1 cellular context compared by ENCODE assay signal in the genomic region with DNA sequence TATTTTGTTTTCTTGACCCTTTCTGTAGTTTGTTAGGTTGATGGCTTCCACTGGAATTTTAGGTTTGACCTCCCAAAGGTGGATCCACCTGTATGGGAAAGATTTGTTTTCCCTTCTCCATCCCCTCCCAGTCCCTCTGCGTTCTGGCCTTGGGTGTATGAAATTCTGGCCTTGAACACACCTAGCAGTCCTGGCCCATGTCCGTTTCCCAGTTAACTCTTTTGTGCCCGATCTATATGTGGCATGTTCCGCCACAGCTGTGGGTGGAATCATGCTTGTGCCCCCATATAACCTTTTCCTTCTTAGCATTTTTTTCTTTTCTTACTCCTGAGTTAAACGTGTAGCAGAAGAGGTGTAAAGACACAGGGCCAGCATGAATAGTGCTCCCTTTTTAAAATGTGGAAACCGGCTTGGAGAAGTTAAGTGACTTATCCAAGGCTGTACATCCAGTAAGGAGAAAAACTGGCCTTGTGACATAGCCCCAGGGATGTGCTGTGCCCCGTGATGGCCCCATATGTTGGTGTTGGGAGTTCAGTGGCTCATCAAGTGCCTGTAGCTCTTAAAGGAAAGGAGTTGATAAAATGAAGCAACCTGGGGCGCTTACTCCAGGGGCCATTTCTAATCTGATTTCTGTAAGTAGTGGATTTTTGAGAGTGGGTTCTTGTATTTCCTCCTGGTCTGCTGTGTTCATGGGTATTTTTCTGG.
A peak's percentile ranks its signal among the peaks of the same experiment; 100 is the strongest.
TF ChIP-seq lines count a peak whose summit lies in the region.

No MANE protein-coding gene starts in this region.

TF ChIP-seq in HepG2, 621 proteins besides CTCF, POLR2A, EP300 and RAD21 (continued from another document and continues in another):
- TF ChIP-seq, protein P1, sequence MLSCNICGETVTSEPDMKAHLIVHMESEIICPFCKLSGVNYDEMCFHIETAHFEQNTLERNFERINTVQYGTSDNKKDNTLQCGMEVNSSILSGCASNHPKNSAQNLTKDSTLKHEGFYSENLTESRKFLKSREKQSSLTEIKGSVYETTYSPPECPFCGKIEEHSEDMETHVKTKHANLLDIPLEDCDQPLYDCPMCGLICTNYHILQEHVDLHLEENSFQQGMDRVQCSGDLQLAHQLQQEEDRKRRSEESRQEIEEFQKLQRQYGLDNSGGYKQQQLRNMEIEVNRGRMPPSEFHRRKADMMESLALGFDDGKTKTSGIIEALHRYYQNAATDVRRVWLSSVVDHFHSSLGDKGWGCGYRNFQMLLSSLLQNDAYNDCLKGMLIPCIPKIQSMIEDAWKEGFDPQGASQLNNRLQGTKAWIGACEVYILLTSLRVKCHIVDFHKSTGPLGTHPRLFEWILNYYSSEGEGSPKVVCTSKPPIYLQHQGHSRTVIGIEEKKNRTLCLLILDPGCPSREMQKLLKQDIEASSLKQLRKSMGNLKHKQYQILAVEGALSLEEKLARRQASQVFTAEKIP (CRISPR knock-in tag; IDR thresholded peaks at IDR 0.05; ENCODE audit: borderline replicate concordance): no peak
- TF ChIP-seq ZSCAN9 (CRISPR knock-in tag; IDR thresholded peaks at IDR 0.05; ENCODE audit: borderline replicate concordance): peak; percentile 62; the same call in 1 of the 2 replicates
- no peak for TF ChIP-seq FIP1L1 (IDR thresholded peaks at IDR 0.05; ENCODE audit: borderline replicate concordance, insufficient read depth, low read depth, low read length)
- TF ChIP-seq KAT8 (CRISPR knock-in tag; IDR thresholded peaks at IDR 0.05): peak; percentile 54; the same call in 1 of the 2 replicates
- TF ChIP-seq, protein P2, sequence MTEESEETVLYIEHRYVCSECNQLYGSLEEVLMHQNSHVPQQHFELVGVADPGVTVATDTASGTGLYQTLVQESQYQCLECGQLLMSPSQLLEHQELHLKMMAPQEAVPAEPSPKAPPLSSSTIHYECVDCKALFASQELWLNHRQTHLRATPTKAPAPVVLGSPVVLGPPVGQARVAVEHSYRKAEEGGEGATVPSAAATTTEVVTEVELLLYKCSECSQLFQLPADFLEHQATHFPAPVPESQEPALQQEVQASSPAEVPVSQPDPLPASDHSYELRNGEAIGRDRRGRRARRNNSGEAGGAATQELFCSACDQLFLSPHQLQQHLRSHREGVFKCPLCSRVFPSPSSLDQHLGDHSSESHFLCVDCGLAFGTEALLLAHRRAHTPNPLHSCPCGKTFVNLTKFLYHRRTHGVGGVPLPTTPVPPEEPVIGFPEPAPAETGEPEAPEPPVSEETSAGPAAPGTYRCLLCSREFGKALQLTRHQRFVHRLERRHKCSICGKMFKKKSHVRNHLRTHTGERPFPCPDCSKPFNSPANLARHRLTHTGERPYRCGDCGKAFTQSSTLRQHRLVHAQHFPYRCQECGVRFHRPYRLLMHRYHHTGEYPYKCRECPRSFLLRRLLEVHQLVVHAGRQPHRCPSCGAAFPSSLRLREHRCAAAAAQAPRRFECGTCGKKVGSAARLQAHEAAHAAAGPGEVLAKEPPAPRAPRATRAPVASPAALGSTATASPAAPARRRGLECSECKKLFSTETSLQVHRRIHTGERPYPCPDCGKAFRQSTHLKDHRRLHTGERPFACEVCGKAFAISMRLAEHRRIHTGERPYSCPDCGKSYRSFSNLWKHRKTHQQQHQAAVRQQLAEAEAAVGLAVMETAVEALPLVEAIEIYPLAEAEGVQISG (CRISPR knock-in tag; IDR thresholded peaks at IDR 0.05): peak; percentile 25; the same call in 1 of the 2 replicates
- TF ChIP-seq ZNF350 (CRISPR knock-in tag; IDR thresholded peaks at IDR 0.05; ENCODE audit: borderline replicate concordance, low read depth): no peak
- TF ChIP-seq, protein P3, sequence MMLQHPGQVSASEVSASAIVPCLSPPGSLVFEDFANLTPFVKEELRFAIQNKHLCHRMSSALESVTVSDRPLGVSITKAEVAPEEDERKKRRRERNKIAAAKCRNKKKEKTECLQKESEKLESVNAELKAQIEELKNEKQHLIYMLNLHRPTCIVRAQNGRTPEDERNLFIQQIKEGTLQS (CRISPR knock-in tag; IDR thresholded peaks at IDR 0.05): no peak
- no peak for TF ChIP-seq IKZF1 (IDR thresholded peaks at IDR 0.05)
- no peak for TF ChIP-seq ADNP (CRISPR knock-in tag; IDR thresholded peaks at IDR 0.05)
- TF ChIP-seq, protein P4, sequence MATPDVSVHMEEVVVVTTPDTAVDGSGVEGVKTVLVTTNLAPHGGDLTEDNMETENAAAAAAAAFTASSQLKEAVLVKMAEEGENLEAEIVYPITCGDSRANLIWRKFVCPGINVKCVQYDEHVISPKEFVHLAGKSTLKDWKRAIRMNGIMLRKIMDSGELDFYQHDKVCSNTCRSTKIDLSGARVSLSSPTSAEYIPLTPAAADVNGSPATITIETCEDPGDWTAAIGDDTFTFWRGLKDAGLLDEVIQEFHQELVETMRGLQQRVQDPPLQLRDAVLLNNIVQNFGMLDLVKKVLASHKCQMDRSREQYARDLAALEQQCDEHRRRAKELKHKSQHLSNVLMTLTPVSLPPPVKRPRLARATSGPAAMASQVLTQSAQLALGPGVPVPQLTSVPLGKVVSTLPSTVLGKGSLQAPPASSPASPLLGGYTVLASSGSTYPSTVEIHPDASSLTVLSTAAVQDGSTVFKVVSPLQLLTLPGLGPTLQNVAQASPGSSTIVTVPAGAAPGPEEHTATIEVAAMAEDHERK (CRISPR knock-in tag; IDR thresholded peaks at IDR 0.05; ENCODE audit: low read depth): no peak
- TF ChIP-seq, protein P5, sequence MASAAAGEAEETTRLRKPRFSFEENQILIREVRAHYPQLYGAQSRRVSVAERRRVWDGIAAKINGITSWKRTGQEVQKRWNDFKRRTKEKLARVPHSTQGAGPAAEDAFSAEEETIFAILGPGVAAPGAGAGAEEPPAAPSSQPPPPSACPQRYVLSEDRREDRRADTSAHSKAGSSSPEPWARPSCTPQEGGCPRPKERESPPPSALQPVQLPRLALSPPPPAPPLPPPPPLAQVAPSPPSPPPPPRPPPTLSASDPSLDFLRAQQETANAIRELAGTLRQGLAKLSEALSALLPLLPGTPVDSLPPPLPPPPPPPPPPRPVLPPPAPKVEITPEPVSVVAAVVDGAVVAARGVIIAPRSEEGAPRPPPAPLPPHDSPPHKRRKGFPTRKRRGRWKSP (CRISPR knock-in tag; IDR thresholded peaks at IDR 0.05): peak; percentile 68; the same call in 1 of the 2 replicates
- TF ChIP-seq SMAD9 (CRISPR knock-in tag; IDR thresholded peaks at IDR 0.05): no peak
- TF ChIP-seq RBFOX2 (IDR thresholded peaks at IDR 0.05; ENCODE audit: low read depth, low read length): no peak
- TF ChIP-seq SMYD3 (CRISPR knock-in tag; IDR thresholded peaks at IDR 0.05): no peak
- TF ChIP-seq ZNF607 (CRISPR knock-in tag; IDR thresholded peaks at IDR 0.05; ENCODE audit: borderline replicate concordance): no peak
- TF ChIP-seq RFX3 (CRISPR knock-in tag; IDR thresholded peaks at IDR 0.05): no peak
- TF ChIP-seq FOSL2 (CRISPR knock-in tag; IDR thresholded peaks at IDR 0.05): peak; percentile 41; the same call in 1 of the 2 replicates
- TF ChIP-seq ZNF572 (CRISPR knock-in tag; IDR thresholded peaks at IDR 0.05): no peak
- TF ChIP-seq, protein P6, sequence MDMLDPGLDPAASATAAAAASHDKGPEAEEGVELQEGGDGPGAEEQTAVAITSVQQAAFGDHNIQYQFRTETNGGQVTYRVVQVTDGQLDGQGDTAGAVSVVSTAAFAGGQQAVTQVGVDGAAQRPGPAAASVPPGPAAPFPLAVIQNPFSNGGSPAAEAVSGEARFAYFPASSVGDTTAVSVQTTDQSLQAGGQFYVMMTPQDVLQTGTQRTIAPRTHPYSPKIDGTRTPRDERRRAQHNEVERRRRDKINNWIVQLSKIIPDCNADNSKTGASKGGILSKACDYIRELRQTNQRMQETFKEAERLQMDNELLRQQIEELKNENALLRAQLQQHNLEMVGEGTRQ (IDR thresholded peaks at IDR 0.05; ENCODE audit: low read depth, low read length): no peak
- TF ChIP-seq, protein P6 (CRISPR knock-in tag; IDR thresholded peaks at IDR 0.05; ENCODE audit: borderline replicate concordance): no peak
- TF ChIP-seq, protein P7, sequence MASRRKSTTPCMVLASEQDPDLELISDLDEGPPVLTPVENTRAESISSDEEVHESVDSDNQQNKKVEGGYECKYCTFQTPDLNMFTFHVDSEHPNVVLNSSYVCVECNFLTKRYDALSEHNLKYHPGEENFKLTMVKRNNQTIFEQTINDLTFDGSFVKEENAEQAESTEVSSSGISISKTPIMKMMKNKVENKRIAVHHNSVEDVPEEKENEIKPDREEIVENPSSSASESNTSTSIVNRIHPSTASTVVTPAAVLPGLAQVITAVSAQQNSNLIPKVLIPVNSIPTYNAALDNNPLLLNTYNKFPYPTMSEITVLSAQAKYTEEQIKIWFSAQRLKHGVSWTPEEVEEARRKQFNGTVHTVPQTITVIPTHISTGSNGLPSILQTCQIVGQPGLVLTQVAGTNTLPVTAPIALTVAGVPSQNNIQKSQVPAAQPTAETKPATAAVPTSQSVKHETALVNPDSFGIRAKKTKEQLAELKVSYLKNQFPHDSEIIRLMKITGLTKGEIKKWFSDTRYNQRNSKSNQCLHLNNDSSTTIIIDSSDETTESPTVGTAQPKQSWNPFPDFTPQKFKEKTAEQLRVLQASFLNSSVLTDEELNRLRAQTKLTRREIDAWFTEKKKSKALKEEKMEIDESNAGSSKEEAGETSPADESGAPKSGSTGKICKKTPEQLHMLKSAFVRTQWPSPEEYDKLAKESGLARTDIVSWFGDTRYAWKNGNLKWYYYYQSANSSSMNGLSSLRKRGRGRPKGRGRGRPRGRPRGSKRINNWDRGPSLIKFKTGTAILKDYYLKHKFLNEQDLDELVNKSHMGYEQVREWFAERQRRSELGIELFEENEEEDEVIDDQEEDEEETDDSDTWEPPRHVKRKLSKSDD (CRISPR knock-in tag; IDR thresholded peaks at IDR 0.05; ENCODE audit: low read depth): no peak
- TF ChIP-seq ZNF441 (CRISPR knock-in tag; IDR thresholded peaks at IDR 0.05; ENCODE audit: borderline replicate concordance): no peak
- TF ChIP-seq, protein P8, sequence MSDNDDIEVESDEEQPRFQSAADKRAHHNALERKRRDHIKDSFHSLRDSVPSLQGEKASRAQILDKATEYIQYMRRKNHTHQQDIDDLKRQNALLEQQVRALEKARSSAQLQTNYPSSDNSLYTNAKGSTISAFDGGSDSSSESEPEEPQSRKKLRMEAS (IDR thresholded peaks at IDR 0.05): peak; percentile 35; the same call in 1 of the 2 replicates
- TF ChIP-seq ZNF616 (CRISPR knock-in tag; IDR thresholded peaks at IDR 0.05; ENCODE audit: low read depth): no peak
- TF ChIP-seq, protein P9, sequence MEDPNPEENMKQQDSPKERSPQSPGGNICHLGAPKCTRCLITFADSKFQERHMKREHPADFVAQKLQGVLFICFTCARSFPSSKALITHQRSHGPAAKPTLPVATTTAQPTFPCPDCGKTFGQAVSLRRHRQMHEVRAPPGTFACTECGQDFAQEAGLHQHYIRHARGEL (CRISPR knock-in tag; IDR thresholded peaks at IDR 0.05): no peak
- no peak; the same call in 1 of the 2 replicates for TF ChIP-seq SAFB2 (CRISPR knock-in tag; IDR thresholded peaks at IDR 0.05; ENCODE audit: borderline replicate concordance, low read depth)
- TF ChIP-seq PPARG (CRISPR knock-in tag; conservative IDR thresholded peaks at IDR 0.05): no peak
- TF ChIP-seq SMARCE1 (IDR thresholded peaks at IDR 0.05; ENCODE audit: borderline replicate concordance): no peak
- no peak for TF ChIP-seq ZNF451 (CRISPR knock-in tag; IDR thresholded peaks at IDR 0.05)
- TF ChIP-seq, protein P10, sequence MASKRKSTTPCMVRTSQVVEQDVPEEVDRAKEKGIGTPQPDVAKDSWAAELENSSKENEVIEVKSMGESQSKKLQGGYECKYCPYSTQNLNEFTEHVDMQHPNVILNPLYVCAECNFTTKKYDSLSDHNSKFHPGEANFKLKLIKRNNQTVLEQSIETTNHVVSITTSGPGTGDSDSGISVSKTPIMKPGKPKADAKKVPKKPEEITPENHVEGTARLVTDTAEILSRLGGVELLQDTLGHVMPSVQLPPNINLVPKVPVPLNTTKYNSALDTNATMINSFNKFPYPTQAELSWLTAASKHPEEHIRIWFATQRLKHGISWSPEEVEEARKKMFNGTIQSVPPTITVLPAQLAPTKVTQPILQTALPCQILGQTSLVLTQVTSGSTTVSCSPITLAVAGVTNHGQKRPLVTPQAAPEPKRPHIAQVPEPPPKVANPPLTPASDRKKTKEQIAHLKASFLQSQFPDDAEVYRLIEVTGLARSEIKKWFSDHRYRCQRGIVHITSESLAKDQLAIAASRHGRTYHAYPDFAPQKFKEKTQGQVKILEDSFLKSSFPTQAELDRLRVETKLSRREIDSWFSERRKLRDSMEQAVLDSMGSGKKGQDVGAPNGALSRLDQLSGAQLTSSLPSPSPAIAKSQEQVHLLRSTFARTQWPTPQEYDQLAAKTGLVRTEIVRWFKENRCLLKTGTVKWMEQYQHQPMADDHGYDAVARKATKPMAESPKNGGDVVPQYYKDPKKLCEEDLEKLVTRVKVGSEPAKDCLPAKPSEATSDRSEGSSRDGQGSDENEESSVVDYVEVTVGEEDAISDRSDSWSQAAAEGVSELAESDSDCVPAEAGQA (IDR thresholded peaks at IDR 0.05; ENCODE audit: low read depth): no peak
- TF ChIP-seq, protein P10 (CRISPR knock-in tag; IDR thresholded peaks at IDR 0.05; ENCODE audit: borderline replicate concordance): no peak
- TF ChIP-seq ZNF446 (CRISPR knock-in tag; IDR thresholded peaks at IDR 0.05): no peak
- no peak for TF ChIP-seq ZNF382 (CRISPR knock-in tag; IDR thresholded peaks at IDR 0.05; ENCODE audit: borderline replicate concordance)
- TF ChIP-seq, protein P11, sequence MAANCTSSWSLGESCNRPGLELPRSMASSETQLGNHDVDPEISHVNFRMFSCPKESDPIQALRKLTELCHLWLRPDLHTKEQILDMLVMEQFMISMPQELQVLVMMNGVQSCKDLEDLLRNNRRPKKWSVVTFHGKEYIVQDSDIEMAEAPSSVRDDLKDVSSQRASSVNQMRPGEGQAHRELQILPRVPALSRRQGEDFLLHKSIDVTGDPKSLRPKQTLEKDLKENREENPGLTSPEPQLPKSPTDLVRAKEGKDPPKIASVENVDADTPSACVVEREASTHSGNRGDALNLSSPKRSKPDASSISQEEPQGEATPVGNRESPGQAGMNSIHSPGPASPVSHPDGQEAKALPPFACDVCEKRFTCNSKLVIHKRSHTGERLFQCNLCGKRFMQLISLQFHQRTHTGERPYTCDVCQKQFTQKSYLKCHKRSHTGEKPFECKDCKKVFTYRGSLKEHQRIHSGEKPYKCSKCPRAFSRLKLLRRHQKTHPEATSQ (CRISPR knock-in tag; IDR thresholded peaks at IDR 0.05; ENCODE audit: borderline replicate concordance): no peak
